Comparison of ENCODE assay signal across 32 cellular contexts in the genomic region with DNA sequence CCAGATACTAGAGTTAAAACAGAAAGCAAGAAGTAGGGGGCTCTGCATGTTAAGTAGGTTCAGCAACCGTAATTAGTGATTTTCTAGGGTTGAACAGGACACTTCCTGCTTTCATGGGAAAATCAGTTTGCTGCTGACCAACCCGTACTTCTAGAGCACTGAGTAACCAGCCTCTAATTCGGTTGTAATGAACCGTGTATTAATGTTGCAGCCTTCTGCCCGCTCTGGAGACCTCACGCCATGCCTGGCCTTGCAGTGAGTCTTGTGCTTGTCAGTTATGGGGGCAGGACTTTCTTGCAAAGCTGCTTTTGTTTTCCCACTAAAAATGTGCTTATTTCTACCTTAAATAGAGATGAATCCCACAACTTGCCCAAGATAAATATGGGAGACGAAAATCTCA.
"Had no signal": no experiment of that assay in that cellular context is flagged by ENCODE, and none has a peak within 500 bp of the region (broad histone marks: within the 10 kb centered on the region; RNA-seq: fewer than 3 reads in every experiment).

No MANE protein-coding gene starts in this region.

- H3K4me1 Mint-ChIP-seq: activated CD4-positive, alpha-beta T cell treated with anti-CD3 and anti-CD28 coated beads for 36 hours; activated CD4-positive, alpha-beta T cell treated with anti-CD3 and anti-CD28 coated beads, Interleukin-2, amount 10 ng/mL, durations not matched to agents 24 days and 14 days; activated CD8-positive, alpha-beta memory T cell treated with anti-CD3 and anti-CD28 coated beads, Interleukin-2, amount 10 ng/mL, durations not matched to agents 7 days and 5 days; activated naive CD4-positive, alpha-beta T cell treated with anti-CD3 and anti-CD28 coated beads, Interleukin-2, amount 50 U/mL, for 24 hours; activated naive CD8-positive, alpha-beta T cell treated with anti-CD3 and anti-CD28 coated beads for 36 hours; activated naive CD8-positive, alpha-beta T cell treated with anti-CD3 and anti-CD28 coated beads, Interleukin-2, amount 50 U/mL, for 24 hours had no signal

- H3K27me3 Mint-ChIP-seq: activated CD4-positive, alpha-beta T cell treated with anti-CD3 and anti-CD28 coated beads for 36 hours; activated CD4-positive, alpha-beta T cell treated with anti-CD3 and anti-CD28 coated beads, Interleukin-2, amount 10 ng/mL, durations not matched to agents 24 days and 14 days; activated CD8-positive, alpha-beta memory T cell treated with anti-CD3 and anti-CD28 coated beads, Interleukin-2, amount 10 ng/mL, durations not matched to agents 7 days and 5 days had no signal

- DNase-seq: activated CD4-positive, alpha-beta memory T cell treated with anti-CD3 and anti-CD28 coated beads for 36 hours; activated CD4-positive, alpha-beta T cell treated with anti-CD3 and anti-CD28 coated beads for 36 hours; activated CD4-positive, alpha-beta T cell treated with anti-CD3 and anti-CD28 coated beads, Interleukin-2, amount 10 ng/mL, durations not matched to agents 24 days and 14 days; activated CD4-positive, CD25-positive, alpha-beta regulatory T cell; activated CD4-positive, CD25-positive, alpha-beta regulatory T cell treated with anti-CD3 and anti-CD28 coated beads, Interleukin-2, amount 50 U/mL, for 72 hours; activated CD8-positive, alpha-beta memory T cell treated with anti-CD3 and anti-CD28 coated beads, Interleukin-2, amount 10 ng/mL, durations not matched to agents 7 days and 5 days; activated CD8-positive, alpha-beta memory T cell treated with anti-CD3 and anti-CD28 coated beads, Interleukin-2, amount 50 U/mL, for 4 hours; activated CD8-positive, alpha-beta T cell treated with anti-CD3 and anti-CD28 coated beads, Interleukin-2, amount 10 ng/mL, durations not matched to agents 7 days and 5 days; activated effector memory CD4-positive, alpha-beta T cell treated with anti-CD3 and anti-CD28 coated beads, Interleukin-2, amount 50 U/mL, for 16 hours; activated naive CD4-positive, alpha-beta T cell treated with anti-CD3 and anti-CD28 coated beads for 36 hours; activated naive CD8-positive, alpha-beta T cell treated with anti-CD3 and anti-CD28 coated beads for 36 hours; activated naive CD8-positive, alpha-beta T cell treated with anti-CD3 and anti-CD28 coated beads, Interleukin-2, amount 50 U/mL, for 24 hours; activated T-cell treated with anti-CD3 and anti-CD28 coated beads, Interleukin-2, amount 50 U/mL, for 1 hour; activated T-cell treated with anti-CD3 and anti-CD28 coated beads, Interleukin-2, amount 50 U/mL, for 48 hours; adrenal gland; amygdala; aorta; body of pancreas; caudate nucleus; cortex of kidney; dermis blood vessel endothelial cell; effector CD4-positive, alpha-beta T cell; effector memory CD8-positive, alpha-beta T cell; esophagus squamous epithelium; foreskin melanocyte; T-helper 2 cell had no signal

- H3K4me3 Mint-ChIP-seq: activated CD4-positive, alpha-beta memory T cell treated with anti-CD3 and anti-CD28 coated beads for 36 hours; activated CD4-positive, alpha-beta T cell treated with anti-CD3 and anti-CD28 coated beads for 36 hours; activated CD4-positive, alpha-beta T cell treated with anti-CD3 and anti-CD28 coated beads, Interleukin-2, amount 10 ng/mL, durations not matched to agents 24 days and 14 days; activated CD8-positive, alpha-beta memory T cell treated with anti-CD3 and anti-CD28 coated beads, Interleukin-2, amount 10 ng/mL, durations not matched to agents 7 days and 5 days; activated CD8-positive, alpha-beta T cell treated with anti-CD3 and anti-CD28 coated beads, Interleukin-2, amount 10 ng/mL, durations not matched to agents 7 days and 5 days; activated naive CD4-positive, alpha-beta T cell treated with anti-CD3 and anti-CD28 coated beads for 36 hours; activated naive CD4-positive, alpha-beta T cell treated with anti-CD3 and anti-CD28 coated beads, Interleukin-2, amount 50 U/mL, for 24 hours; activated naive CD8-positive, alpha-beta T cell treated with anti-CD3 and anti-CD28 coated beads for 36 hours; activated naive CD8-positive, alpha-beta T cell treated with anti-CD3 and anti-CD28 coated beads, Interleukin-2, amount 50 U/mL, for 24 hours; activated T-helper 1 cell treated with anti-CD3 and anti-CD28 coated beads, Interleukin-12 subunit alpha, Interleukin-12 subunit beta, Interleukin-2, Interleukin-4 antibody, amounts not matched to agents 30 ng/mL and 10 ng/mL and 1 ng/mL, durations not matched to agents 14 hours and 24 hours and 36 hours; effector memory CD8-positive, alpha-beta T cell had no signal

- H3K36me3 Mint-ChIP-seq: activated CD4-positive, alpha-beta memory T cell treated with anti-CD3 and anti-CD28 coated beads for 36 hours; activated CD8-positive, alpha-beta memory T cell treated with anti-CD3 and anti-CD28 coated beads, Interleukin-2, amount 10 ng/mL, durations not matched to agents 7 days and 5 days; activated naive CD4-positive, alpha-beta T cell treated with anti-CD3 and anti-CD28 coated beads, Interleukin-2, amount 50 U/mL, for 24 hours; activated naive CD8-positive, alpha-beta T cell treated with anti-CD3 and anti-CD28 coated beads for 36 hours had no signal

- H3K27ac Mint-ChIP-seq: activated CD4-positive, alpha-beta memory T cell treated with anti-CD3 and anti-CD28 coated beads for 36 hours; activated CD4-positive, alpha-beta T cell treated with anti-CD3 and anti-CD28 coated beads for 36 hours; activated CD4-positive, alpha-beta T cell treated with anti-CD3 and anti-CD28 coated beads, Interleukin-2, amount 10 ng/mL, durations not matched to agents 24 days and 14 days; activated CD8-positive, alpha-beta memory T cell treated with anti-CD3 and anti-CD28 coated beads, Interleukin-2, amount 10 ng/mL, durations not matched to agents 7 days and 5 days; activated CD8-positive, alpha-beta T cell treated with anti-CD3 and anti-CD28 coated beads, Interleukin-2, amount 10 ng/mL, durations not matched to agents 7 days and 5 days; activated naive CD4-positive, alpha-beta T cell treated with anti-CD3 and anti-CD28 coated beads for 36 hours; activated naive CD4-positive, alpha-beta T cell treated with anti-CD3 and anti-CD28 coated beads, Interleukin-2, amount 50 U/mL, for 24 hours; activated naive CD8-positive, alpha-beta T cell treated with anti-CD3 and anti-CD28 coated beads for 36 hours; activated naive CD8-positive, alpha-beta T cell treated with anti-CD3 and anti-CD28 coated beads, Interleukin-2, amount 50 U/mL, for 24 hours; activated T-helper 1 cell treated with anti-CD3 and anti-CD28 coated beads, Interleukin-12 subunit alpha, Interleukin-12 subunit beta, Interleukin-2, Interleukin-4 antibody, amounts not matched to agents 30 ng/mL and 10 ng/mL and 1 ng/mL, durations not matched to agents 14 hours and 24 hours and 36 hours; activated T-helper 2 cell treated with anti-CD3 and anti-CD28 coated beads, Interferon-gamma antibody, Interleukin-2, Interleukin-4, amounts not matched to agents 10 μg/mL and 5 μg/mL and 100 μg/mL, durations not matched to agents 14 hours and 24 hours and 36 hours; effector memory CD8-positive, alpha-beta T cell had no signal

- FAIRE-seq: colon, endometrium, endothelial cell of umbilical vein had no signal
